In genomic region chr7:139768249-139768824, GRCh38 we compare ENCODE assay signal across 12 cellular contexts. TPM values are rescaled to one million over a fixed set of nuclear protein-coding genes. Genes with fewer than 3 reads are reported as not detected.
DNase-seq lines count a peak whose midpoint lies in the region; ATAC-seq and TF ChIP-seq lines count a peak whose summit lies in the region.
"Had no signal": no experiment of that assay in that cellular context is flagged by ENCODE, and none has a peak within 500 bp of the region (broad histone marks: within the 10 kb centered on the region; RNA-seq: fewer than 3 reads in every experiment).

No MANE protein-coding gene starts in this region.

- H3K4me3 ChIP-seq in mammary epithelial cell (replicated peaks in 1 of 3; ENCODE audit: insufficient read depth in 1 of 3, low read depth in 2 of 3, low read length in 3 of 3) (no peak overlapping the region), right lobe of liver (no peak overlapping the region), thymus (ENCODE audit: low read length) (no peak overlapping the region)

- in situ Hi-C loops in mammary epithelial cell (cut with MboI; ENCODE audit: low sequenced_read_pairs in 2 of 2) = no loop called here

- DNase-seq in MCF 10A (ENCODE audit: unreplicated experiment) = no peak
- DNase-seq in mammary epithelial cell = no peak
- no peak for DNase-seq in activated T-cell treated with anti-CD3 and anti-CD28 coated beads, Interleukin-2, amount 50 U/mL, for 4 hours
- no peak for DNase-seq in right lobe of liver
- no peak for DNase-seq in NCI-H69 (lab: John Stamatoyannopoulos, UW)
- no peak for DNase-seq in SHP77 treated with DMSO at 0.1 percent for 48 hours (lab: John Stamatoyannopoulos, UW)
- DNase-seq: anterior cingulate cortex, GDM1, NCI-H526 treated with DMSO at 0.1 percent for 48 hours had no signal

- WGBS in mammary epithelial cell (ENCODE audit: low coverage, missing lambda C conversion rate) = 89% methylated on average over 4 of the region's 4 CpGs
- 63% methylated on average over 2 of the region's 4 CpGs for WGBS in right lobe of liver (ENCODE audit: insufficient coverage, low coverage, low lambda C conversion rate, missing lambda C conversion rate)
- WGBS in thymus = 56% methylated on average over 4 of the region's 4 CpGs

- H3K36me3 ChIP-seq in mammary epithelial cell (ENCODE audit: insufficient read depth, low read length) (peaks cover 4% of the 10 kb centered on the region), right lobe of liver (no peaks in the 10 kb centered on the region), thymus (ENCODE audit: control insufficient read depth, insufficient read depth) (no peaks in the 10 kb centered on the region)

- BruUV-seq in MCF 10A (replicated peaks; lab: Mats Ljungman, UMichigan) = no TSS peak
- no TSS peak for BruUV-seq in mammary epithelial cell (replicated peaks; lab: Mats Ljungman, UMichigan)

- H2AFZ ChIP-seq in mammary epithelial cell (ENCODE audit: low read depth, low read length) = no peak overlapping the region

- no peaks in the 10 kb centered on the region for H3K27me3 ChIP-seq in mammary epithelial cell (ENCODE audit: insufficient read depth, low read length)
- no peaks in the 10 kb centered on the region for H3K27me3 ChIP-seq in right lobe of liver
- H3K27me3 ChIP-seq in thymus (ENCODE audit: control insufficient read depth, insufficient read depth) = no peaks in the 10 kb centered on the region

- H3K9me3 ChIP-seq in mammary epithelial cell (replicated peaks; ENCODE audit: insufficient read depth, low read length) (no peaks in the 10 kb centered on the region), right lobe of liver (no peaks in the 10 kb centered on the region), thymus (ENCODE audit: control insufficient read depth) (no peaks in the 10 kb centered on the region)

- CTCF ChIA-PET in MCF 10A (lab: Yijun Ruan, JAX) = interaction anchor here (0.6 to 1.0 kb wide), 2 partner anchors 22 to 235 kb away, joined by 4 read pairs; no protein-coding TSS in a partner anchor
- CTCF ChIA-PET in mammary epithelial cell (lab: Charles Lee; ENCODE audit: low non-redundant PET) = interaction anchor here (0.6 kb wide), 1 partner anchor 45 kb away, joined by 15 read pairs; no protein-coding TSS in a partner anchor

- no peak for ATAC-seq in activated T-cell treated with anti-CD3 and anti-CD28 coated beads, Interleukin-2, amount 50 U/mL, for 4 hours
- ATAC-seq in right lobe of liver = peak in 1 of 4 donors; percentile 4
- no peak for ATAC-seq in HG02642 (IDR thresholded peaks at IDR 0.05; ENCODE audit: poor library complexity, unreplicated experiment)
- ATAC-seq: sciatic nerve had no signal

- H3K36me3 Mint-ChIP-seq in MCF 10A (ENCODE audit: insufficient read depth, unreplicated experiment) = peaks cover 54% of the 10 kb centered on the region
- peaks cover 17% of the 10 kb centered on the region for H3K36me3 Mint-ChIP-seq in activated T-cell treated with anti-CD3 and anti-CD28 coated beads, Interleukin-2, amount 50 U/mL, for 4 hours (ENCODE audit: insufficient read depth)

- H3K4me1 ChIP-seq in mammary epithelial cell (ENCODE audit: insufficient read depth, low read length) (peaks cover 43% of the 10 kb centered on the region), right lobe of liver (peaks cover 0 to 64% (median 22%) of the 10 kb centered on the region in 4 donors), thymus (ENCODE audit: control insufficient read depth, insufficient read depth, low read length) (peaks cover 29% of the 10 kb centered on the region)

- H3K9me3 Mint-ChIP-seq in MCF 10A (ENCODE audit: unreplicated experiment) = no peaks in the 10 kb centered on the region
- no peaks in the 10 kb centered on the region for H3K9me3 Mint-ChIP-seq in activated T-cell treated with anti-CD3 and anti-CD28 coated beads, Interleukin-2, amount 50 U/mL, for 4 hours

- no peak overlapping the region for H3K9ac ChIP-seq in mammary epithelial cell (ENCODE audit: insufficient read depth, low read length)

- H3K4me1 Mint-ChIP-seq in MCF 10A (ENCODE audit: insufficient read depth, unreplicated experiment) = peaks cover 57% of the 10 kb centered on the region
- H3K4me1 Mint-ChIP-seq in activated T-cell treated with anti-CD3 and anti-CD28 coated beads, Interleukin-2, amount 50 U/mL, for 4 hours (ENCODE audit: low read depth) = peaks cover 80% of the 10 kb centered on the region

- H3K4me2 ChIP-seq in mammary epithelial cell (ENCODE audit: insufficient read depth, low read depth, low read length) = no peak overlapping the region

- no peak for TF ChIP-seq POLR2A in right lobe of liver (IDR thresholded peaks at IDR 0.05)

- no peak overlapping the region for H3K4me3 Mint-ChIP-seq in MCF 10A (ENCODE audit: unreplicated experiment)
- H3K4me3 Mint-ChIP-seq in activated T-cell treated with anti-CD3 and anti-CD28 coated beads, Interleukin-2, amount 50 U/mL, for 4 hours = peak overlapping the region; percentile 22

- TF ChIP-seq CTCF in MCF 10A (IDR thresholded peaks at IDR 0.05; ENCODE audit: unreplicated experiment) (no peak), mammary epithelial cell (conservative IDR thresholded peaks at IDR 0.05 in 1 of 2, IDR thresholded peaks at IDR 0.05 in 1 of 2; ENCODE audit: extremely low read depth in 1 of 2, insufficient read depth in 1 of 2, low read depth in 1 of 2, low read length in 2 of 2) (no peak), right lobe of liver (IDR thresholded peaks at IDR 0.05) (no peak)

- no peaks in the 10 kb centered on the region for H3K27me3 Mint-ChIP-seq in MCF 10A (ENCODE audit: insufficient read depth, unreplicated experiment)
- no peaks in the 10 kb centered on the region for H3K27me3 Mint-ChIP-seq in activated T-cell treated with anti-CD3 and anti-CD28 coated beads, Interleukin-2, amount 50 U/mL, for 4 hours (ENCODE audit: low read depth)

- H3K27ac ChIP-seq in mammary epithelial cell (ENCODE audit: insufficient read depth, low read depth, low read length) (no peak overlapping the region), right lobe of liver (peak overlapping the region in 2 of 3 donors; percentile 6 to 18), thymus (ENCODE audit: low read depth) (peak overlapping the region; percentile 93)

- dilution Hi-C loops in mammary epithelial cell (cut with HindIII; ENCODE audit: low sequenced_read_pairs) = no loop called here

- peak overlapping the region; percentile 98 for H3K27ac Mint-ChIP-seq in MCF 10A (ENCODE audit: low read depth, unreplicated experiment)

- peaks cover 88% of the 10 kb centered on the region for H3K79me2 ChIP-seq in mammary epithelial cell (ENCODE audit: insufficient read depth, low read length)

- POLR2A ChIA-PET in MCF 10A (lab: Yijun Ruan, JAX) = interaction anchor here (0.5 to 1.0 kb wide), 4 partner anchors 13 to 39 kb away, joined by 3 to 4 read pairs (median 4); no protein-coding TSS in a partner anchor

- intact Hi-C loops in MCF 10A (cut with micrococcal nuclease) (no loop called here), mammary epithelial cell (cut with micrococcal nuclease) (no loop called here), right lobe of liver (cut with DNase I) (no loop called here)

- H4K20me1 ChIP-seq in mammary epithelial cell (ENCODE audit: insufficient read depth, low read length) = no peaks in the 10 kb centered on the region

RNA-seq across cellular contexts. Expression of gene HIPK2, which starts 9.5 kb away (rescaled TPM):
- 64.3 and 93.9 TPM in 2 replicates for total RNA-seq in MCF 10A (2022)
- total RNA-seq in mammary epithelial cell = 10 to 100 TPM; 31.0 to 58.3 TPM
- polyA plus RNA-seq in mammary epithelial cell = 26.4 TPM
- polyA minus RNA-seq in mammary epithelial cell = 68.5 TPM
- total RNA-seq in activated T-cell treated with anti-CD3 and anti-CD28 coated beads, Interleukin-2, amount 50 U/mL, for 4 hours = 10 to 100 TPM; 20.3 to 26.8 (median 26.1) TPM
- 10 to 100 TPM; 48.5 to 68.0 (median 59.6) TPM for total RNA-seq in right lobe of liver
- 5.8 TPM for polyA plus RNA-seq in thymus
